In the genomic region with DNA sequence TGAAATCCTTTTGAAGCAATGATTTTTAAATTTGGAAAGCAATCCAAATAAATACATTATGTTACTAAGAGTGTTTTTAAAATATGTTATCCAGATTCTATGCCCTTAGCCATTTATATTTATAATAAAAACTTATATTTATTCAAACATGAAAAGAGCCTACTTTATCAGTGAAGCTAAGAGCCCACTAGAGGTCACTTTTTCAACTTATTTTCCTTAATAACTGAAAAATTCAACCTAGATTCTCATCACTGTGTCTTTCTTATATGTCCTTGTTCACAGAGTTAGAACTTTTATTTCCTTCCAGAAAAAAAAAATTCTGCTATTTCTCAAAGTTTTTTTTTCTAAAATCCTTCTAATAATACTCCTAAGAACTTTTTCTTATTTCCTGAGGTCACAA, we compare ENCODE assay signal across 1 cellular context.
TF ChIP-seq lines count a peak whose summit lies in the region.

No MANE protein-coding gene starts in this region.

TF ChIP-seq in SK-N-SH treated with all-trans-retinoic acid at 6 μM for 48 hours, 23 proteins besides CTCF, POLR2A, EP300 and RAD21 (continued from another document):
- TF ChIP-seq, protein P1, sequence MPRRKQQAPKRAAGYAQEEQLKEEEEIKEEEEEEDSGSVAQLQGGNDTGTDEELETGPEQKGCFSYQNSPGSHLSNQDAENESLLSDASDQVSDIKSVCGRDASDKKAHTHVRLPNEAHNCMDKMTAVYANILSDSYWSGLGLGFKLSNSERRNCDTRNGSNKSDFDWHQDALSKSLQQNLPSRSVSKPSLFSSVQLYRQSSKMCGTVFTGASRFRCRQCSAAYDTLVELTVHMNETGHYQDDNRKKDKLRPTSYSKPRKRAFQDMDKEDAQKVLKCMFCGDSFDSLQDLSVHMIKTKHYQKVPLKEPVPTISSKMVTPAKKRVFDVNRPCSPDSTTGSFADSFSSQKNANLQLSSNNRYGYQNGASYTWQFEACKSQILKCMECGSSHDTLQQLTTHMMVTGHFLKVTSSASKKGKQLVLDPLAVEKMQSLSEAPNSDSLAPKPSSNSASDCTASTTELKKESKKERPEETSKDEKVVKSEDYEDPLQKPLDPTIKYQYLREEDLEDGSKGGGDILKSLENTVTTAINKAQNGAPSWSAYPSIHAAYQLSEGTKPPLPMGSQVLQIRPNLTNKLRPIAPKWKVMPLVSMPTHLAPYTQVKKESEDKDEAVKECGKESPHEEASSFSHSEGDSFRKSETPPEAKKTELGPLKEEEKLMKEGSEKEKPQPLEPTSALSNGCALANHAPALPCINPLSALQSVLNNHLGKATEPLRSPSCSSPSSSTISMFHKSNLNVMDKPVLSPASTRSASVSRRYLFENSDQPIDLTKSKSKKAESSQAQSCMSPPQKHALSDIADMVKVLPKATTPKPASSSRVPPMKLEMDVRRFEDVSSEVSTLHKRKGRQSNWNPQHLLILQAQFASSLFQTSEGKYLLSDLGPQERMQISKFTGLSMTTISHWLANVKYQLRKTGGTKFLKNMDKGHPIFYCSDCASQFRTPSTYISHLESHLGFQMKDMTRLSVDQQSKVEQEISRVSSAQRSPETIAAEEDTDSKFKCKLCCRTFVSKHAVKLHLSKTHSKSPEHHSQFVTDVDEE (CRISPR knock-in tag; IDR thresholded peaks at IDR 0.05) = no peak
- TF ChIP-seq, protein P2, sequence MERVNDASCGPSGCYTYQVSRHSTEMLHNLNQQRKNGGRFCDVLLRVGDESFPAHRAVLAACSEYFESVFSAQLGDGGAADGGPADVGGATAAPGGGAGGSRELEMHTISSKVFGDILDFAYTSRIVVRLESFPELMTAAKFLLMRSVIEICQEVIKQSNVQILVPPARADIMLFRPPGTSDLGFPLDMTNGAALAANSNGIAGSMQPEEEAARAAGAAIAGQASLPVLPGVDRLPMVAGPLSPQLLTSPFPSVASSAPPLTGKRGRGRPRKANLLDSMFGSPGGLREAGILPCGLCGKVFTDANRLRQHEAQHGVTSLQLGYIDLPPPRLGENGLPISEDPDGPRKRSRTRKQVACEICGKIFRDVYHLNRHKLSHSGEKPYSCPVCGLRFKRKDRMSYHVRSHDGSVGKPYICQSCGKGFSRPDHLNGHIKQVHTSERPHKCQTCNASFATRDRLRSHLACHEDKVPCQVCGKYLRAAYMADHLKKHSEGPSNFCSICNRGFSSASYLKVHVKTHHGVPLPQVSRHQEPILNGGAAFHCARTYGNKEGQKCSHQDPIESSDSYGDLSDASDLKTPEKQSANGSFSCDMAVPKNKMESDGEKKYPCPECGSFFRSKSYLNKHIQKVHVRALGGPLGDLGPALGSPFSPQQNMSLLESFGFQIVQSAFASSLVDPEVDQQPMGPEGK (CRISPR knock-in tag; IDR thresholded peaks at IDR 0.05; ENCODE audit: borderline replicate concordance) = no peak
- TF ChIP-seq SNAI2 (CRISPR knock-in tag; IDR thresholded peaks at IDR 0.05) (no peak), GLIS3 (CRISPR knock-in tag; IDR thresholded peaks at IDR 0.05) (no peak), ZC3H10 (CRISPR knock-in tag; IDR thresholded peaks at IDR 0.05) (no peak), BACH2 (CRISPR knock-in tag; IDR thresholded peaks at IDR 0.05; ENCODE audit: borderline replicate concordance) (no peak), ZNF70 (CRISPR knock-in tag; IDR thresholded peaks at IDR 0.05) (no peak)
TF ChIP-seq in SK-N-SH treated with all-trans-retinoic acid at 6 μM for 48 hours: peak in this region for 0.
